In genomic region chr22:20238567-20239062, GRCh38 we compare ENCODE assay signal across 8 cellular contexts. TPM values are rescaled to one million over a fixed set of nuclear protein-coding genes. Genes with fewer than 3 reads are reported as not detected.
DNase-seq lines count a peak whose midpoint lies in the region; ATAC-seq and TF ChIP-seq lines count a peak whose summit lies in the region.

No MANE protein-coding gene starts in this region.

- no peak overlapping the region for H3K27ac ChIP-seq in aorta (ENCODE audit: low read depth in 1 of 2, low read length in 2 of 2)

- ATAC-seq in activated B cell treated with CpG ODN at 0.5 μM for 24 hours (ENCODE audit: low read depth) (peak; percentile 85), naive B cell (ENCODE audit: low read depth in 2 of 2) (peak; percentile 85 to 86), aorta (ENCODE audit: low FRiP score) (peak; percentile 51), HG02884 (IDR thresholded peaks at IDR 0.05; ENCODE audit: unreplicated experiment) (no peak)

- 57 to 71% methylated on average over 7 to 8 of the region's 8 CpGs for WGBS in aorta, 2 donors

- no peak overlapping the region for H3K4me3 Mint-ChIP-seq in activated B cell treated with CpG ODN at 0.5 μM for 24 hours
- H3K4me3 Mint-ChIP-seq in naive B cell = peak overlapping the region in 4 of 8 donors; percentile 37 to 79 (median 54)

- H3K27me3 ChIP-seq in Loucy (ENCODE audit: insufficient read depth, low read length, poor library complexity, severe bottlenecking) = no peaks in the 10 kb centered on the region
- no peaks in the 10 kb centered on the region for H3K27me3 ChIP-seq in aorta (ENCODE audit: control insufficient read depth in 1 of 2, insufficient read depth in 2 of 2, low read length in 1 of 2)

- POLR2A ChIA-PET in activated B cell treated with CpG ODN at 0.5 μM for 24 hours (lab: Charles Lee) = no interaction called here

- peaks cover 21% of the 10 kb centered on the region for H3K4me1 ChIP-seq in Loucy (ENCODE audit: insufficient read depth, low read length, poor library complexity, severe bottlenecking)
- no peaks in the 10 kb centered on the region for H3K4me1 ChIP-seq in aorta (ENCODE audit: control insufficient read depth in 1 of 2, insufficient read depth in 2 of 2, low read length in 2 of 2)

- intact Hi-C loops in activated B cell treated with CpG ODN at 0.5 μM for 24 hours (cut with micrococcal nuclease) (loop anchor here (1.0 to 5.0 kb wide), 4 partner anchors 9 to 268 kb away; no protein-coding TSS in a partner anchor), aorta (cut with DNase I) (no loop called here)

- H2AFZ ChIP-seq in Loucy (ENCODE audit: low read length) = no peak overlapping the region

- DNase-seq in A172 (ENCODE audit: low spot score) = peak; percentile 9
- DNase-seq in activated B cell treated with CpG ODN at 0.5 μM for 24 hours = peak; percentile 39
- DNase-seq in dermis blood vessel endothelial cell = peak; percentile 56
- peak; percentile 39 for DNase-seq in naive B cell
- DNase-seq in aorta = peak in 1 of 2 donors; percentile 62

- no peaks in the 10 kb centered on the region for H3K27me3 Mint-ChIP-seq in activated B cell treated with CpG ODN at 0.5 μM for 24 hours
- peaks cover 0 to 5% (median 0%) of the 10 kb centered on the region in 3 donors for H3K27me3 Mint-ChIP-seq in naive B cell

- no peaks in the 10 kb centered on the region for H3F3A ChIP-seq in Loucy (ENCODE audit: low read depth)

- H3K4me1 Mint-ChIP-seq in activated B cell treated with CpG ODN at 0.5 μM for 24 hours (peaks cover 15% of the 10 kb centered on the region), naive B cell (peaks cover 13 to 29% (median 14%) of the 10 kb centered on the region in 3 donors)

- H3K9me3 ChIP-seq in Loucy (ENCODE audit: insufficient read depth, low read depth, low read length) (no peaks in the 10 kb centered on the region), aorta (ENCODE audit: control insufficient read depth, low read length) (no peaks in the 10 kb centered on the region)

- H3K36me3 ChIP-seq in Loucy (ENCODE audit: insufficient read depth, low read length) (peaks cover 17% of the 10 kb centered on the region; the same call in 1 of the 2 replicates), aorta (ENCODE audit: control insufficient read depth in 1 of 2, insufficient read depth in 2 of 2, low read length in 1 of 2) (no peaks in the 10 kb centered on the region)

- no peaks in the 10 kb centered on the region for H4K20me1 ChIP-seq in Loucy (ENCODE audit: insufficient read depth, low read length, poor library complexity, severe bottlenecking)

- H3K36me3 Mint-ChIP-seq in activated B cell treated with CpG ODN at 0.5 μM for 24 hours (ENCODE audit: low read depth) = no peaks in the 10 kb centered on the region
- H3K36me3 Mint-ChIP-seq in naive B cell = no peaks in the 10 kb centered on the region

- peak; percentile 90 for TF ChIP-seq CTCF in GM12872 (IDR thresholded peaks at IDR 0.05; ENCODE audit: insufficient read depth, low read depth, low read length)
- TF ChIP-seq CTCF in Loucy (conservative IDR thresholded peaks at IDR 0.05; ENCODE audit: low read length) = peak; percentile 85
- TF ChIP-seq CTCF in activated B cell treated with CpG ODN at 0.5 μM for 24 hours (IDR thresholded peaks at IDR 0.05) = no peak

- no peaks in the 10 kb centered on the region for H3K9me3 Mint-ChIP-seq in activated B cell treated with CpG ODN at 0.5 μM for 24 hours
- H3K9me3 Mint-ChIP-seq in naive B cell = no peaks in the 10 kb centered on the region

- H3K9me2 ChIP-seq in Loucy (replicated peaks; ENCODE audit: low read depth, low read length) = no peaks in the 10 kb centered on the region

- peak overlapping the region; percentile 67 for H3K4me2 ChIP-seq in Loucy (ENCODE audit: low read depth, low read length, poor library complexity, severe bottlenecking)

- H3K27ac Mint-ChIP-seq in activated B cell treated with CpG ODN at 0.5 μM for 24 hours (no peak overlapping the region), naive B cell (no peak overlapping the region)

- CTCF ChIA-PET in activated B cell treated with CpG ODN at 0.5 μM for 24 hours (lab: Charles Lee) = interaction anchor here (1.2 to 3.7 kb wide), 3 partner anchors 9 to 82 kb away, joined by 3 to 13 read pairs (median 4); no protein-coding TSS in a partner anchor

- peak overlapping the region; percentile 84 for H3K9ac ChIP-seq in Loucy (ENCODE audit: low read depth, low read length, poor library complexity, severe bottlenecking)

- H3K4me3 ChIP-seq in Loucy (ENCODE audit: low read length, poor library complexity, severe bottlenecking) = peak overlapping the region; percentile 55
- no peak overlapping the region for H3K4me3 ChIP-seq in aorta (ENCODE audit: low read length in 2 of 2)

- H3K79me2 ChIP-seq in Loucy (ENCODE audit: insufficient read depth, low read length) = peaks cover 17% of the 10 kb centered on the region; the same call in 1 of the 2 replicates

RNA-seq across cellular contexts. Expression of gene RTN4R, which starts 29.5 kb away (rescaled TPM):
- total RNA-seq in A172 (2014; rRNA removed; shearing (Covaris generic)) = 10.9 and 15.6 TPM in 2 replicates
- total RNA-seq in activated B cell treated with CpG ODN at 0.5 μM for 24 hours = 0.12 TPM in 1 of 2 replicates, not detected in the other
- 0.68 and 2.7 TPM in 2 replicates for total RNA-seq in dermis blood vessel endothelial cell
- polyA plus RNA-seq in naive B cell (ENCODE audit: low read depth in 6 of 6) = not detected
- total RNA-seq in aorta = 1 to 10 TPM; 1.3 to 2.7 TPM
- polyA plus RNA-seq in aorta = under 1 TPM; 0.05 to 0.75 TPM
